Comparison of ENCODE assay signal across 28 cellular contexts in the genomic region with DNA sequence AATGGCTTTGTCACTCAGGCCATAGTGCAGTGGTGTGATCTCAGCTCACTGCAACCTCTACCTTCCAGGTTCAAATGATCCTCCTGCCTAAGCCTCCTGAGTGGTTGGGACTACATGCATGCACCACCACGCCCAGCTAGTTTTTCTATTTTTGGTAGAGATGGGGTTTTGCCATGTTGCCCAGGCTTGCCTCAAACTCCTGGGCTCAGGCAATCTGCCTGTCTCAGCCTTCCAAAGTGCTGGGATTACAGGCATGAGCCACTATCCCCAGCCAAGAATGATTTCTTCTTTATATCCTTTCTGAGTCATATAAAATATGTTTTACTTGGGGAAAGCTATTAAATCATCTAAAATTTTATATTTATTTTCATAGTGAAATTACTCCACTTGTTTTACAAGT.
"Had no signal": no experiment of that assay in that cellular context is flagged by ENCODE, and none has a peak within 500 bp of the region (broad histone marks: within the 10 kb centered on the region; RNA-seq: fewer than 3 reads in every experiment).

No MANE protein-coding gene starts in this region.

- H3K4me1 ChIP-seq: SJCRH30 had no signal

- H3K4me3 ChIP-seq: K562, SJCRH30 had no signal

- H3K36me3 Mint-ChIP-seq: brain, WTC11 had no signal

- DNase-seq: activated CD4-positive, alpha-beta T cell treated with anti-CD3 and anti-CD28 coated beads for 48 hours; activated CD4-positive, alpha-beta T cell treated with anti-CD3 and anti-CD28 coated beads, Interleukin-2, amount 50 U/mL, for 4 hours; activated CD4-positive, CD25-positive, alpha-beta regulatory T cell treated with anti-CD3 and anti-CD28 coated beads, Interleukin-2, amount 50 U/mL, for 72 hours; activated CD8-positive, alpha-beta memory T cell treated with anti-CD3 and anti-CD28 coated beads, Interleukin-2, amount 50 U/mL, for 48 hours; activated CD8-positive, alpha-beta T cell treated with anti-CD3 and anti-CD28 coated beads, Interleukin-2, amount 10 ng/mL, durations not matched to agents 7 days and 5 days; activated naive CD4-positive, alpha-beta T cell treated with anti-CD3 and anti-CD28 coated beads, Interleukin-2, amount 50 U/mL, for 16 hours; activated naive CD8-positive, alpha-beta T cell treated with anti-CD3 and anti-CD28 coated beads, Interleukin-2, amount 50 U/mL, for 24 hours; activated T-cell treated with anti-CD3 and anti-CD28 coated beads, Interleukin-2, amount 50 U/mL, for 1 hour; amniotic stem cell; cerebellar nuclear complex; Karpas-422; NCI-H1048; NCI-H1930; NCI-H345; NCI-H510A; NCI-H526 treated with DMSO at 0.1 percent for 48 hours; NCI-H82; OCI-M1; Right ventricle myocardium superior; RPMI8226; SJCRH30; T-helper 17 cell; T-helper 9 cell had no signal

- H3K9me3 ChIP-seq: SJCRH30 had no signal

- H3K4me1 Mint-ChIP-seq: activated naive CD8-positive, alpha-beta T cell treated with anti-CD3 and anti-CD28 coated beads, Interleukin-2, amount 50 U/mL, for 24 hours; WTC11 had no signal

- H3K9me3 Mint-ChIP-seq: activated naive CD8-positive, alpha-beta T cell treated with anti-CD3 and anti-CD28 coated beads, Interleukin-2, amount 50 U/mL, for 24 hours; brain had no signal

- H3K27ac Mint-ChIP-seq: activated CD8-positive, alpha-beta T cell treated with anti-CD3 and anti-CD28 coated beads, Interleukin-2, amount 10 ng/mL, durations not matched to agents 7 days and 5 days; activated naive CD8-positive, alpha-beta T cell treated with anti-CD3 and anti-CD28 coated beads, Interleukin-2, amount 50 U/mL, for 24 hours; brain; T-helper 17 cell; WTC11 had no signal

- H3K36me3 ChIP-seq: SJCRH30 had no signal

- H3K27me3 ChIP-seq: SJCRH30 had no signal

- ATAC-seq: activated CD8-positive, alpha-beta T cell treated with anti-CD3 and anti-CD28 coated beads, Interleukin-2, amount 10 ng/mL, durations not matched to agents 7 days and 5 days; activated naive CD8-positive, alpha-beta T cell treated with anti-CD3 and anti-CD28 coated beads, Interleukin-2, amount 50 U/mL, for 24 hours; K562; Panc1; T-helper 17 cell; WTC11 had no signal

- H3K4me3 Mint-ChIP-seq: activated CD8-positive, alpha-beta T cell treated with anti-CD3 and anti-CD28 coated beads, Interleukin-2, amount 10 ng/mL, durations not matched to agents 7 days and 5 days; activated naive CD8-positive, alpha-beta T cell treated with anti-CD3 and anti-CD28 coated beads, Interleukin-2, amount 50 U/mL, for 24 hours; brain; T-helper 17 cell; WTC11 had no signal

- FAIRE-seq: astrocyte, K562 had no signal

- H3K27ac ChIP-seq: SJCRH30 had no signal
